1 cellular context compared by ENCODE assay signal in genomic region chr18:28127763-28128737, GRCh38.
TF ChIP-seq lines count a peak whose summit lies in the region.

No MANE protein-coding gene starts in this region.

TF ChIP-seq in IMR-90, 13 proteins besides CTCF, POLR2A, EP300 and RAD21 (continued from another document):
- TF ChIP-seq USF2 (IDR thresholded peaks at IDR 0.05; ENCODE audit: low read depth, low read length): no peak
- TF ChIP-seq MAFK (IDR thresholded peaks at IDR 0.05; ENCODE audit: low read depth, low read length): no peak
- TF ChIP-seq MXI1 (IDR thresholded peaks at IDR 0.05; ENCODE audit: borderline replicate concordance, low read depth, low read length): no peak
- no peak for TF ChIP-seq SMC3 (IDR thresholded peaks at IDR 0.05; ENCODE audit: low read depth, low read length)
- no peak for TF ChIP-seq ELK1 (IDR thresholded peaks at IDR 0.05; ENCODE audit: borderline replicate concordance, low read depth, low read length)
- no peak for TF ChIP-seq CHD1 (IDR thresholded peaks at IDR 0.05; ENCODE audit: low read depth, low read length)
- no peak for TF ChIP-seq CEBPB (IDR thresholded peaks at IDR 0.05; ENCODE audit: low read depth, low read length)
- TF ChIP-seq BHLHE40 (IDR thresholded peaks at IDR 0.05; ENCODE audit: low read depth, low read length): no peak
TF ChIP-seq in IMR-90: peak in this region for 0.
